In genomic region chr1:103218821-103219220, GRCh38 we compare ENCODE assay signal across 20 cellular contexts.
"Had no signal": no experiment of that assay in that cellular context is flagged by ENCODE, and none has a peak within 500 bp of the region (broad histone marks: within the 10 kb centered on the region; RNA-seq: fewer than 3 reads in every experiment).

No MANE protein-coding gene starts in this region.

- DNase-seq: activated B cell treated with CpG ODN at 0.5 μM for 24 hours; activated CD4-positive, alpha-beta T cell treated with anti-CD3 and anti-CD28 coated beads for 48 hours; activated CD8-positive, alpha-beta T cell treated with anti-CD3 and anti-CD28 coated beads, Interleukin-2, amount 10 ng/mL, durations not matched to agents 7 days and 5 days; activated naive CD4-positive, alpha-beta T cell treated with anti-CD3 and anti-CD28 coated beads for 36 hours; activated T-cell treated with anti-CD3 and anti-CD28 coated beads, Interleukin-2, amount 50 U/mL, for 24 hours; effector CD8-positive, alpha-beta T cell; foreskin fibroblast; mesenchymal stem cell; mucosa of descending colon; naive thymus-derived CD4-positive, alpha-beta T cell; psoas muscle; right lobe of liver; stimulated activated CD4-positive, alpha-beta T cell treated with anti-CD3 and anti-CD28 coated beads, Interleukin-4, amount 100 ng/mL, for 24 hours; stomach; T-cell had no signal

- H3K4me3 ChIP-seq: ascending aorta, breast epithelium, esophagus muscularis mucosa, mucosa of descending colon, neural progenitor cell, psoas muscle, right lobe of liver, stomach had no signal

- ATAC-seq: activated CD8-positive, alpha-beta T cell treated with anti-CD3 and anti-CD28 coated beads, Interleukin-2, amount 10 ng/mL, durations not matched to agents 7 days and 5 days; mucosa of descending colon; naive thymus-derived CD4-positive, alpha-beta T cell; psoas muscle; right lobe of liver; stimulated activated effector memory CD8-positive, alpha-beta T cell treated with anti-CD3 and anti-CD28 coated beads, Interleukin-12 subunit alpha, Interleukin-12 subunit beta, amount 100 ng/mL, for 72 hours; T-cell had no signal
